10 cellular contexts compared by ENCODE assay signal in genomic region chr20:50980071-50980681, GRCh38. TPM values are rescaled to one million over a fixed set of nuclear protein-coding genes. Genes with fewer than 3 reads are reported as not detected.
DNase-seq lines count a peak whose midpoint lies in the region; ATAC-seq and TF ChIP-seq lines count a peak whose summit lies in the region.
"Had no signal": no experiment of that assay in that cellular context is flagged by ENCODE, and none has a peak within 500 bp of the region (broad histone marks: within the 10 kb centered on the region; RNA-seq: fewer than 3 reads in every experiment).

No MANE protein-coding gene starts in this region.

- TF ChIP-seq CTCF in uterus (IDR thresholded peaks at IDR 0.05): no peak

- H3K27ac ChIP-seq in epithelial cell of prostate (peak overlapping the region; percentile 75), uterus (no peak overlapping the region)
- H3K27ac ChIP-seq: C4-2B had no signal

- peak; percentile 68 for DNase-seq in activated CD4-positive, alpha-beta T cell treated with anti-CD3 and anti-CD28 coated beads for 48 hours
- DNase-seq in activated CD4-positive, alpha-beta T cell treated with anti-CD3 and anti-CD28 coated beads, Interleukin-2, amount 10 ng/mL, durations not matched to agents 7 days and 5 days: no peak
- DNase-seq in RPMI7951 (ENCODE audit: low read depth) (peak; percentile 98), epithelial cell of prostate (ENCODE audit: low read depth, low spot score) (peak; percentile 97), COLO668 (lab: John Stamatoyannopoulos, UW; ENCODE audit: unreplicated experiment) (no peak), uterus (no peak)
- DNase-seq in stimulated activated CD4-positive, alpha-beta T cell treated with anti-CD3 and anti-CD28 coated beads, Interleukin-4, amount 100 ng/mL, for 24 hours: peak; percentile 54
- DNase-seq: SHP77 treated with DMSO at 0.1 percent for 48 hours had no signal

- H3K36me3 ChIP-seq in uterus: no peaks in the 10 kb centered on the region

- TF ChIP-seq POLR2A in uterus (IDR thresholded peaks at IDR 0.05): no peak

- intact Hi-C loops in uterus (cut with DNase I; ENCODE audit: low total_unique reads): no loop called here

- POLR2A ChIA-PET in activated CD4-positive, alpha-beta T cell treated with anti-CD3 and anti-CD28 coated beads, Interleukin-2, amount 10 ng/mL, durations not matched to agents 7 days and 5 days (lab: Charles Lee): interaction anchor here (0.6 kb wide), 1 partner anchor 330 kb away, joined by 3 read pairs; no protein-coding TSS in a partner anchor

- no peak overlapping the region for H3K27ac Mint-ChIP-seq in activated CD4-positive, alpha-beta T cell treated with anti-CD3 and anti-CD28 coated beads, Interleukin-2, amount 10 ng/mL, durations not matched to agents 7 days and 5 days

- H3K4me1 Mint-ChIP-seq in activated CD4-positive, alpha-beta T cell treated with anti-CD3 and anti-CD28 coated beads, Interleukin-2, amount 10 ng/mL, durations not matched to agents 7 days and 5 days: peaks cover 4% of the 10 kb centered on the region

- H3K27me3 Mint-ChIP-seq in activated CD4-positive, alpha-beta T cell treated with anti-CD3 and anti-CD28 coated beads, Interleukin-2, amount 10 ng/mL, durations not matched to agents 7 days and 5 days: peaks cover 33% of the 10 kb centered on the region

- no peak for ATAC-seq in HG02840 (IDR thresholded peaks at IDR 0.05; ENCODE audit: low FRiP score, unreplicated experiment)

- no peaks in the 10 kb centered on the region for H3K9me3 Mint-ChIP-seq in activated CD4-positive, alpha-beta T cell treated with anti-CD3 and anti-CD28 coated beads, Interleukin-2, amount 10 ng/mL, durations not matched to agents 7 days and 5 days

- no peaks in the 10 kb centered on the region for H3K9me3 ChIP-seq in uterus

- H3K4me3 Mint-ChIP-seq in activated CD4-positive, alpha-beta T cell treated with anti-CD3 and anti-CD28 coated beads, Interleukin-2, amount 10 ng/mL, durations not matched to agents 7 days and 5 days: no peak overlapping the region

- no peaks in the 10 kb centered on the region for H3K27me3 ChIP-seq in uterus

- CTCF ChIA-PET in activated CD4-positive, alpha-beta T cell treated with anti-CD3 and anti-CD28 coated beads, Interleukin-2, amount 10 ng/mL, durations not matched to agents 7 days and 5 days (lab: Charles Lee): interaction anchor here (0.9 to 2.6 kb wide), 6 partner anchors 10 to 665 kb away, joined by 3 to 10 read pairs (median 3); partner anchors contain the start of genes DPM1 and MOCS3

- H3K36me3 Mint-ChIP-seq in activated CD4-positive, alpha-beta T cell treated with anti-CD3 and anti-CD28 coated beads, Interleukin-2, amount 10 ng/mL, durations not matched to agents 7 days and 5 days (ENCODE audit: low read depth): no peaks in the 10 kb centered on the region

- no peaks in the 10 kb centered on the region for H3K4me1 ChIP-seq in uterus

- no peak overlapping the region for H3K4me3 ChIP-seq in uterus

RNA-seq across cellular contexts. Expression of gene MOCS3, which starts 21.6 kb away (rescaled TPM):
- 1 to 10 TPM; 4.2 to 5.1 TPM for total RNA-seq in activated CD4-positive, alpha-beta T cell treated with anti-CD3 and anti-CD28 coated beads, Interleukin-2, amount 10 ng/mL, durations not matched to agents 7 days and 5 days
- 10.1 and 12.1 TPM in 2 replicates for total RNA-seq in RPMI7951 (2014; rRNA removed; shearing (Covaris generic))
- 1 to 10 TPM in 3 of 4 donors, under 1 TPM in 1; 0.59 to 8.2 (median 5.9) TPM for total RNA-seq in uterus

RNA-seq across cellular contexts. Expression of gene DPM1, which starts 21.8 kb away (rescaled TPM):
- total RNA-seq in activated CD4-positive, alpha-beta T cell treated with anti-CD3 and anti-CD28 coated beads, Interleukin-2, amount 10 ng/mL, durations not matched to agents 7 days and 5 days: 10 to 100 TPM; 45.6 to 46.2 TPM
- 188 and 215 TPM in 2 replicates for total RNA-seq in RPMI7951 (2014; rRNA removed; shearing (Covaris generic))
- 100 to 1,000 TPM in 1 of 4 donors, 10 to 100 TPM in 3; 40.4 to 128 (median 64.2) TPM for total RNA-seq in uterus

RNA-seq across cellular contexts. Expression of gene KCNG1, which starts 42.7 kb away (rescaled TPM):
- total RNA-seq in activated CD4-positive, alpha-beta T cell treated with anti-CD3 and anti-CD28 coated beads, Interleukin-2, amount 10 ng/mL, durations not matched to agents 7 days and 5 days: not detected
- 7.7 and 17.9 TPM in 2 replicates for total RNA-seq in RPMI7951 (2014; rRNA removed; shearing (Covaris generic))
- 100 to 1,000 TPM in 1 of 4 donors, 10 to 100 TPM in 2, under 1 TPM in 1; 0.88 to 109 (median 44.1) TPM for total RNA-seq in uterus

RNA-seq across cellular contexts. Expression of gene ADNP, which starts 48.9 kb away (rescaled TPM):
- total RNA-seq in activated CD4-positive, alpha-beta T cell treated with anti-CD3 and anti-CD28 coated beads, Interleukin-2, amount 10 ng/mL, durations not matched to agents 7 days and 5 days: 10 to 100 TPM; 70.7 to 90.4 TPM
- 36.3 and 43.1 TPM in 2 replicates for total RNA-seq in RPMI7951 (2014; rRNA removed; shearing (Covaris generic))
- total RNA-seq in uterus: 10 to 100 TPM; 30.6 to 90.1 (median 63.1) TPM

Comparison
In these comparisons a context has a peak if more than half of its experiments do, and no peak if none do; other contexts are left out.
1. DNase-seq: peak in activated CD4-positive, alpha-beta T cell treated with anti-CD3 and anti-CD28 coated beads for 48 hours (single experiment), RPMI7951 (single experiment), epithelial cell of prostate (single experiment) and stimulated activated CD4-positive, alpha-beta T cell treated with anti-CD3 and anti-CD28 coated beads, Interleukin-4, amount 100 ng/mL, for 24 hours (single experiment); none in activated CD4-positive, alpha-beta T cell treated with anti-CD3 and anti-CD28 coated beads, Interleukin-2, amount 10 ng/mL, durations not matched to agents 7 days and 5 days (single experiment), COLO668 (single experiment) and uterus (0 of 2).